In the genomic region with DNA sequence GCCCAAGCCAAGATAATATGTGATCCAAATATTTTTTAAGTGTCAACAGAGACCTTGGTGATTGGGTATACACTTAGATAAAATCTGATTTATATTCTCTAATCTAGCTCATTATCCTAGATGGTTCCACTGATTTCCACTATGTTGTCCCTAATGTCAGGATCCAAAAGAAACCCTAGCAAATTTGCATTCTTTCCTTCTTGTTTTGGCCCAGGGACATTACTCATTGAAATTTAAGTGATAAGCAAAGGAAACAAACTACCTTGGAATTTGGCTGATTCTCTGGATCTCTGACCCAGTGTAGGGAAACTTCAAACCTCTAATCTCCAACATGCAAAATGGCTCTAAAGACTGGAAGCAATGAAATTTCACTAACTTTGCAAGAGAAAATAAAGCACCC, we compare ENCODE assay signal across 21 cellular contexts.
DNase-seq lines count a peak whose midpoint lies in the region; FAIRE-seq and TF ChIP-seq lines count a peak whose summit lies in the region.
"Had no signal": no experiment of that assay in that cellular context is flagged by ENCODE, and none has a peak within 500 bp of the region (broad histone marks: within the 10 kb centered on the region; RNA-seq: fewer than 3 reads in every experiment).

No MANE protein-coding gene starts in this region.

- no peaks in the 10 kb centered on the region; the same call in 1 of the 2 replicates for H3K9me2 ChIP-seq in OCI-LY7 (ENCODE audit: insufficient read depth, low read length)

- peaks cover 25% of the 10 kb centered on the region for H3K4me1 Mint-ChIP-seq in endodermal cell
- H3K4me1 Mint-ChIP-seq: CD14-positive monocyte; CD4-positive, alpha-beta memory T cell; CD4-positive, CD25-positive, alpha-beta regulatory T cell; CD8-positive, alpha-beta memory T cell had no signal

- CTCF ChIA-PET in OCI-LY7 (lab: Charles Lee; ENCODE audit: unreplicated experiment) = no interaction called here

- H3K36me3 Mint-ChIP-seq in endodermal cell (ENCODE audit: low read depth) = peaks cover 16% of the 10 kb centered on the region
- H3K36me3 Mint-ChIP-seq: CD14-positive monocyte; CD4-positive, alpha-beta memory T cell; CD4-positive, CD25-positive, alpha-beta regulatory T cell; CD8-positive, alpha-beta memory T cell had no signal

- H3K4me1 ChIP-seq in endodermal cell (ENCODE audit: control insufficient read depth, insufficient read depth, low read length) (peaks cover 9% of the 10 kb centered on the region), mesodermal cell (ENCODE audit: control insufficient read depth, insufficient read depth, low read length, poor library complexity, severe bottlenecking) (peaks cover 26% of the 10 kb centered on the region), OCI-LY7 (ENCODE audit: insufficient read depth, low read length, poor library complexity, severe bottlenecking) (no peaks in the 10 kb centered on the region)
- H3K4me1 ChIP-seq: BE2C, BLaER1 had no signal

- no peak for FAIRE-seq in D721Med (lab: Jason Lieb, UNC)
- FAIRE-seq: A204.1, G401.6, GM12891, GM19239 had no signal

- H3K36me3 ChIP-seq in endodermal cell (ENCODE audit: control insufficient read depth, insufficient read depth, low read length) = no peaks in the 10 kb centered on the region
- no peaks in the 10 kb centered on the region for H3K36me3 ChIP-seq in mesodermal cell (ENCODE audit: control insufficient read depth, insufficient read depth, low read length)
- no peaks in the 10 kb centered on the region for H3K36me3 ChIP-seq in OCI-LY7 (ENCODE audit: insufficient read depth, low read length)
- H3K36me3 ChIP-seq: BE2C, BLaER1 had no signal

- H3K27me3 Mint-ChIP-seq in endodermal cell (ENCODE audit: insufficient read depth) = peaks cover 2% of the 10 kb centered on the region
- H3K27me3 Mint-ChIP-seq: CD4-positive, alpha-beta memory T cell; CD4-positive, CD25-positive, alpha-beta regulatory T cell; CD8-positive, alpha-beta memory T cell had no signal

- no peaks in the 10 kb centered on the region for H4K20me1 ChIP-seq in OCI-LY7 (ENCODE audit: insufficient read depth, low read length)
- H4K20me1 ChIP-seq: BLaER1 had no signal

- POLR2A ChIA-PET in OCI-LY7 (lab: Charles Lee) = no interaction called here

- no peaks in the 10 kb centered on the region for H3K9me3 Mint-ChIP-seq in endodermal cell

- H3K9me3 ChIP-seq in endodermal cell (ENCODE audit: control insufficient read depth, low read length) (no peaks in the 10 kb centered on the region), mesodermal cell (ENCODE audit: control insufficient read depth, low read length) (no peaks in the 10 kb centered on the region), OCI-LY7 (ENCODE audit: low read length) (no peaks in the 10 kb centered on the region)
- H3K9me3 ChIP-seq: BE2C, BLaER1 had no signal

- H3K27me3 ChIP-seq in endodermal cell (ENCODE audit: control insufficient read depth, insufficient read depth, low read length, poor library complexity, severe bottlenecking) = peaks cover 8% of the 10 kb centered on the region
- H3K27me3 ChIP-seq: BE2C, BLaER1 had no signal

- H3K4me3 ChIP-seq in endodermal cell (ENCODE audit: low read length) = no peak overlapping the region
- H3K4me3 ChIP-seq in mesodermal cell (ENCODE audit: extremely low read depth, insufficient read depth, low read length, poor library complexity, severe bottlenecking) = no peak overlapping the region
- no peak overlapping the region for H3K4me3 ChIP-seq in OCI-LY7 (ENCODE audit: low read depth, low read length, poor library complexity, severe bottlenecking)
- H3K4me3 ChIP-seq: BLaER1 had no signal

- intact Hi-C loops in OCI-LY7 (cut with micrococcal nuclease; ENCODE audit: unreplicated experiment) = no loop called here

- BruUV-seq in OCI-LY7 (replicated peaks; lab: Mats Ljungman, UMichigan) = no TSS peak

- no peak overlapping the region for H3K4me3 Mint-ChIP-seq in endodermal cell
- H3K4me3 Mint-ChIP-seq: CD14-positive monocyte; CD4-positive, alpha-beta memory T cell; CD4-positive, CD25-positive, alpha-beta regulatory T cell; CD8-positive, alpha-beta memory T cell had no signal

- H3K27ac ChIP-seq in endodermal cell (ENCODE audit: low read depth, low read length) (no peak overlapping the region), mesodermal cell (ENCODE audit: low read depth, low read length, severe bottlenecking) (peak overlapping the region; percentile 84), OCI-LY7 (ENCODE audit: low read depth, low read length, poor library complexity, severe bottlenecking) (no peak overlapping the region)
- H3K27ac ChIP-seq: BLaER1 had no signal

- no peak overlapping the region for H3K4me2 ChIP-seq in OCI-LY7 (ENCODE audit: low read length)
- H3K4me2 ChIP-seq: BLaER1 had no signal

- H2AFZ ChIP-seq in OCI-LY7 (ENCODE audit: low read length) = no peak overlapping the region

- TF ChIP-seq CTCF in endodermal cell (conservative IDR thresholded peaks at IDR 0.05) (no peak), D721Med (IDR thresholded peaks at IDR 0.05; ENCODE audit: insufficient read depth, missing control alignments) (no peak), OCI-LY7 (conservative IDR thresholded peaks at IDR 0.05; ENCODE audit: low read length) (no peak)

- no peak overlapping the region for H3K9ac ChIP-seq in endodermal cell (ENCODE audit: extremely low read depth, low read length, poor library complexity, severe bottlenecking)
- H3K9ac ChIP-seq: BLaER1 had no signal

- H3K79me2 ChIP-seq in OCI-LY7 (ENCODE audit: insufficient read depth, low read depth, low read length) = no peaks in the 10 kb centered on the region

- H3K27ac Mint-ChIP-seq in endodermal cell = peak overlapping the region; percentile 77
- H3K27ac Mint-ChIP-seq: CD14-positive monocyte; CD4-positive, alpha-beta memory T cell; CD4-positive, CD25-positive, alpha-beta regulatory T cell; CD8-positive, alpha-beta memory T cell had no signal

- DNase-seq in endodermal cell = no peak
- no peak for DNase-seq in D721Med (ENCODE audit: insufficient read length, low spot score)
- no peak for DNase-seq in OCI-LY7 (ENCODE audit: low spot score)
- no peak for DNase-seq in NCI-H526 treated with DMSO at 0.1 percent for 48 hours (lab: John Stamatoyannopoulos, UW)
- DNase-seq: 8988T; ACHN; BE2C; C1 segment of cervical spinal cord; CD4-positive, alpha-beta memory T cell; CD4-positive, CD25-positive, alpha-beta regulatory T cell; CD8-positive, alpha-beta memory T cell; COR-L47; DMS79 treated with DMSO at 0.1 percent for 48 hours; GF-D8 had no signal
